ENCODE assay signal across 1 cellular context in genomic region chr1:76123422-76124095, GRCh38. TPM values are rescaled to one million over a fixed set of nuclear protein-coding genes. Genes with fewer than 3 reads are reported as not detected.
"Had no signal": no experiment of that assay in that cellular context is flagged by ENCODE, and none has a peak within 500 bp of the region (broad histone marks: within the 10 kb centered on the region; RNA-seq: fewer than 3 reads in every experiment).

No MANE protein-coding gene starts in this region.

RNA-seq across cellular contexts. Expression of gene ST6GALNAC3, which starts 49.0 kb away (rescaled TPM):
- polyA plus RNA-seq: K562 had no signal
